In the genomic region with DNA sequence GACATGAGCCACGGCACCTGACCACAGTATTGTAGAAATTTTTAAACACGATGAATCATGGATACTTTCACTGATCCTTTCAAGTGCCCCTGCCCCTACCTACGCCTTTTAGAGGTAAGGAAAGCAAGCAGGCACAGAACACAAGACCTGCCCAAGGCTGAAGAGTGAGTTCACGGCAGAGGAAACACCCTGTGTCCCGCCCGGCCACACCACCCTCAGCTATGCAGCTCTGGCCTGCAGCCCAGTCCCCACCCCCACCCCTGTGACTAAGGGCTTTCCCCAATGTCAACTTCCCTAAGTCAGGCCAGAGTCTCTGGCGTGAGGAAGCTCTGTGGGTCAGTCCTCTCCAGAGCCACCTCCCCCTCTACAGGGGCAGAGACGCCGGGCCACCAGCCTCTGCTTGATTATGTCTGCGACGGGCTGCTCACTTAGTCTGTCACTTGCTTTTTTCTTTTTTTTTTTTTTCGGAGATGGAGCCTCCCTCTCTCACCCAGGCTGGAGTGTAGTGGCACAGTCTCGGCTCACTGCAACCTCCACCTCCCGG, we compare ENCODE assay signal across 8 cellular contexts. TPM values are rescaled to one million over a fixed set of nuclear protein-coding genes. Genes with fewer than 3 reads are reported as not detected.
DNase-seq lines count a peak whose midpoint lies in the region; ATAC-seq and TF ChIP-seq lines count a peak whose summit lies in the region.

No MANE protein-coding gene starts in this region.

- H3K27ac ChIP-seq in AG04450 (ENCODE audit: low read depth, low read length) (peak overlapping the region; percentile 21), breast epithelium (peak overlapping the region; percentile 71 to 91)

- TF ChIP-seq POLR2A in breast epithelium (IDR thresholded peaks at IDR 0.05) (no peak), lower leg skin (IDR thresholded peaks at IDR 0.05) (no peak)

- 33 to 52% methylated on average over 14 of the region's 14 CpGs for WGBS in lower leg skin, 2 donors

- no peak for TF ChIP-seq CTCF in AG04450 (IDR thresholded peaks at IDR 0.05; ENCODE audit: low read depth, low read length)
- no peak for TF ChIP-seq CTCF in breast epithelium (IDR thresholded peaks at IDR 0.05)
- TF ChIP-seq CTCF in lower leg skin (IDR thresholded peaks at IDR 0.05) = no peak

- no peaks in the 10 kb centered on the region for H3K36me3 ChIP-seq in breast epithelium

- ATAC-seq in activated T-cell treated with anti-CD3 and anti-CD28 coated beads, Interleukin-2, amount 50 U/mL, for 4 hours = no peak
- no peak for ATAC-seq in HG03571 (IDR thresholded peaks at IDR 0.05; ENCODE audit: unreplicated experiment)

- no peak overlapping the region for H3K4me3 ChIP-seq in AG04450 (ENCODE audit: low read depth, low read length)
- no peak overlapping the region for H3K4me3 ChIP-seq in breast epithelium
- no peak overlapping the region for H3K4me3 ChIP-seq in lower leg skin (ENCODE audit: low read depth, poor library complexity, severe bottlenecking)

- peaks cover 8% of the 10 kb centered on the region for H3K4me1 Mint-ChIP-seq in activated T-cell treated with anti-CD3 and anti-CD28 coated beads, Interleukin-2, amount 50 U/mL, for 4 hours (ENCODE audit: low read depth)

- DNase-seq in AG04450 (ENCODE audit: low read depth, low spot score) (no peak), Kasumi-1 (lab: John Stamatoyannopoulos, UW) (peak; percentile 75 to 77), breast epithelium (ENCODE audit: low spot score in 2 of 2) (peak; percentile 83 to 89), lower leg skin (ENCODE audit: low spot score in 2 of 2) (peak; percentile 75 to 93), DMS79 (lab: John Stamatoyannopoulos, UW) (no peak), NCI-H146 treated with DMSO at 0.1 percent for 48 hours (lab: John Stamatoyannopoulos, UW; ENCODE audit: unreplicated experiment) (no peak)
- DNase-seq in activated T-cell treated with anti-CD3 and anti-CD28 coated beads, Interleukin-2, amount 50 U/mL, for 4 hours = no peak

- intact Hi-C loops in breast epithelium (cut with DNase I; ENCODE audit: low total_unique reads) (no loop called here), lower leg skin (cut with DNase I; ENCODE audit: low total_unique reads) (no loop called here)

- POLR2A ChIA-PET in AG04450 (lab: Yijun Ruan, JAX) = interaction anchor here (0.6 to 1.2 kb wide), 4 partner anchors 9 to 47 kb away, joined by 3 to 5 read pairs (median 4); a partner anchor contains a TSS

- H3K36me3 Mint-ChIP-seq in activated T-cell treated with anti-CD3 and anti-CD28 coated beads, Interleukin-2, amount 50 U/mL, for 4 hours (ENCODE audit: insufficient read depth) = no peaks in the 10 kb centered on the region

- H3K27me3 ChIP-seq in AG04450 (ENCODE audit: control insufficient read depth, insufficient read depth, low read length) (no peaks in the 10 kb centered on the region), breast epithelium (no peaks in the 10 kb centered on the region)

- no peak overlapping the region for H3K4me3 Mint-ChIP-seq in activated T-cell treated with anti-CD3 and anti-CD28 coated beads, Interleukin-2, amount 50 U/mL, for 4 hours

- H3K4me1 ChIP-seq in breast epithelium = peaks cover 19 to 25% of the 10 kb centered on the region in 2 donors

- H3K9me3 ChIP-seq in AG04450 (ENCODE audit: control insufficient read depth, insufficient read depth, low read length) = peaks cover 3% of the 10 kb centered on the region; the same call in 1 of the 2 replicates
- H3K9me3 ChIP-seq in breast epithelium = no peaks in the 10 kb centered on the region

- H3K9me3 Mint-ChIP-seq in activated T-cell treated with anti-CD3 and anti-CD28 coated beads, Interleukin-2, amount 50 U/mL, for 4 hours = no peaks in the 10 kb centered on the region

- CTCF ChIA-PET in AG04450 (lab: Charles Lee) = interaction anchor here (0.6 to 3.2 kb wide), 3 partner anchors 10 to 39 kb away, joined by 4 to 13 read pairs (median 10); no protein-coding TSS in a partner anchor

- peaks cover 1% of the 10 kb centered on the region for H3K27me3 Mint-ChIP-seq in activated T-cell treated with anti-CD3 and anti-CD28 coated beads, Interleukin-2, amount 50 U/mL, for 4 hours (ENCODE audit: low read depth)

RNA-seq across cellular contexts. Expression of a gene that starts 8.4 kb away (rescaled TPM):
- polyA plus RNA-seq in AG04450 (2011; rRNA removed) = 2.9 and 3.6 TPM in 2 replicates
- 3.6 and 4.4 TPM in 2 replicates for polyA minus RNA-seq in AG04450 (2011; rRNA and poly(A)+ RNA removed)
- total RNA-seq in breast epithelium = 10 to 100 TPM in 2 of 3 donors, 1 to 10 TPM in 1; 9.0 to 19.8 (median 18.4) TPM
- 100 to 1,000 TPM in 1 of 4 donors, 10 to 100 TPM in 3; 41.1 to 101 (median 62.6) TPM for total RNA-seq in lower leg skin
- total RNA-seq in activated T-cell treated with anti-CD3 and anti-CD28 coated beads, Interleukin-2, amount 50 U/mL, for 4 hours = 1 to 10 TPM in 1 of 3 donors, under 1 TPM in 2; 0.53 to 1.2 (median 0.55) TPM

RNA-seq across cellular contexts. Expression of a gene that starts 13.6 kb away (rescaled TPM):
- polyA plus RNA-seq in AG04450 (2011; rRNA removed) = 5.6 and 6.5 TPM in 2 replicates
- 8.0 and 9.7 TPM in 2 replicates for polyA minus RNA-seq in AG04450 (2011; rRNA and poly(A)+ RNA removed)
- total RNA-seq in breast epithelium (1 to 10 TPM; 3.4 to 6.7 (median 5.6) TPM), lower leg skin (10 to 100 TPM; 10.6 to 14.7 (median 11.9) TPM)
- 10 to 100 TPM; 13.2 to 14.4 (median 13.7) TPM for total RNA-seq in activated T-cell treated with anti-CD3 and anti-CD28 coated beads, Interleukin-2, amount 50 U/mL, for 4 hours

RNA-seq across cellular contexts. Expression of a gene that starts 35.4 kb away (rescaled TPM):
- polyA plus RNA-seq in AG04450 (2011; rRNA removed) = 22.6 and 27.9 TPM in 2 replicates
- 8.6 and 11.0 TPM in 2 replicates for polyA minus RNA-seq in AG04450 (2011; rRNA and poly(A)+ RNA removed)
- 100 to 1,000 TPM in 1 of 3 donors, 10 to 100 TPM in 2; 79.6 to 106 (median 91.4) TPM for total RNA-seq in breast epithelium
- total RNA-seq in lower leg skin = 100 to 1,000 TPM in 3 of 4 donors, 10 to 100 TPM in 1; 62.5 to 107 (median 105) TPM
- total RNA-seq in activated T-cell treated with anti-CD3 and anti-CD28 coated beads, Interleukin-2, amount 50 U/mL, for 4 hours = 100 to 1,000 TPM in 1 of 3 donors, 10 to 100 TPM in 2; 91.0 to 103 (median 91.4) TPM

RNA-seq across cellular contexts. Expression of a gene that starts 49.1 kb away (rescaled TPM):
- 29.8 and 36.0 TPM in 2 replicates for polyA plus RNA-seq in AG04450 (2011; rRNA removed)
- polyA minus RNA-seq in AG04450 (2011; rRNA and poly(A)+ RNA removed) = 24.4 and 28.5 TPM in 2 replicates
- total RNA-seq in breast epithelium (10 to 100 TPM; 23.5 to 28.4 (median 24.6) TPM), lower leg skin (10 to 100 TPM; 22.5 to 38.3 (median 28.6) TPM)
- total RNA-seq in activated T-cell treated with anti-CD3 and anti-CD28 coated beads, Interleukin-2, amount 50 U/mL, for 4 hours = 10 to 100 TPM; 18.5 to 23.9 (median 22.2) TPM

RNA-seq across cellular contexts. Expression of a gene that starts 49.4 kb away (rescaled TPM):
- polyA plus RNA-seq in AG04450 (2011; rRNA removed) = 281 and 292 TPM in 2 replicates
- 134 and 174 TPM in 2 replicates for polyA minus RNA-seq in AG04450 (2011; rRNA and poly(A)+ RNA removed)
- total RNA-seq in breast epithelium (100 to 1,000 TPM; 190 to 268 (median 222) TPM), lower leg skin (100 to 1,000 TPM; 212 to 298 (median 249) TPM)
- total RNA-seq in activated T-cell treated with anti-CD3 and anti-CD28 coated beads, Interleukin-2, amount 50 U/mL, for 4 hours = 100 to 1,000 TPM; 128 to 158 (median 147) TPM

Comparison
In these comparisons a context has a peak if more than half of its experiments do, and no peak if none do; other contexts are left out.
1. DNase-seq: peak in Kasumi-1 (2 of 2), breast epithelium (2 of 2) and lower leg skin (2 of 2); none in AG04450 (single experiment), DMS79 (single experiment), activated T-cell treated with anti-CD3 and anti-CD28 coated beads, Interleukin-2, amount 50 U/mL, for 4 hours (single experiment) and NCI-H146 treated with DMSO at 0.1 percent for 48 hours (single experiment).
2. RNA of a gene that starts 8.4 kb away (total RNA-seq): 41.1 to 101 TPM in lower leg skin and 9.0 to 19.8 TPM in breast epithelium; 0.53 to 1.2 TPM in activated T-cell treated with anti-CD3 and anti-CD28 coated beads, Interleukin-2, amount 50 U/mL, for 4 hours; every median in the first group is over 4 times any median in the second.